ENCODE assay signal across 19 cellular contexts in the genomic region with DNA sequence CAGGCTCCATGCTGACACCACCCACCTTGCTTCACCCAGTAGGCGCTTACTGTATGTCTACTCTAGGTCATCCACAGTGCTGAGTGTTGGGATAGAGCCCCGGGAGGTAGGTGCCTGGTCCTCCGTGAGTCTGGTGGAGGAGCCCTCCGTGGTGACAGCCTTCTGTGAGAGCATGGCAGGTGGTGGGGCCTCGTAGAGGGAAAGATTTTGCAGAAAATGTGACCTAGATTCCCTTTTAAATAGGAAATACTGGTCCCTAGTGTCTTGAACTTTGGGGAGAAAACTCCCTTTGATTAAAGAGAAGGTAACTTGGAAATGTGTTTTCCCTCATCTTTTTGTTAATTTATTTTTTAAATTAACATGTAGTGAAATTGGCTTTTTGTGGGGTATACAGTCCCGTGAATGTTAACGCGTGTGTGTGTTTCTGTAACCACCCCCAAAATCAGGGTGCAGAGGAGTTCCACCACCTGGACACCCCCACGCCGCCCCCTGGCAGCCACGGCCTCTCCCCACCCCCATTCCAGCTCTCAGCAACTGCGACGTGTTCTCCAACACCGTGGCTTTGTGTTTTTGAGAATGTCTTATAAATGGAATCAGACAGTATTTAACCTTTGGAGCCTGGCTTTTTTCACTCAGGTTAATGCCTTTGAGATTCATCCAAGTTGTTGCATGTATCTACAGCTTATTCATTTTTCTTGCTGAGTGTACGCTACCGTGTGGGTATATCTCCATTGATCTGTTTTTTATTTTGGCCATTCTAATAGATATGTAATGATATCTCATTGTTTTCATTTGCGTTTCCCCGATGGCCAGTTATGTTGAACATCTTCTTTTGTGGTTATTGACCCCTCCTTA.
A peak's percentile ranks its signal among the peaks of the same experiment; 100 is the strongest.
DNase-seq lines count a peak whose midpoint lies in the region; ATAC-seq and TF ChIP-seq lines count a peak whose summit lies in the region.
"Had no signal": no experiment of that assay in that cellular context is flagged by ENCODE, and none has a peak within 500 bp of the region (broad histone marks: within the 10 kb centered on the region; RNA-seq: fewer than 3 reads in every experiment).

No MANE protein-coding gene starts in this region.

- ATAC-seq in activated T-cell treated with anti-CD3 and anti-CD28 coated beads, Interleukin-2, amount 50 U/mL, for 72 hours (replicated peaks in 1 of 2) = no peak
- ATAC-seq in DND-41 (ENCODE audit: insufficient read depth, low read depth) (peak; percentile 47), upper lobe of right lung (no peak), GM21619 (IDR thresholded peaks at IDR 0.05; ENCODE audit: unreplicated experiment) (no peak)
- ATAC-seq: A549; CD8-positive, alpha-beta T cell had no signal

- H3K27me3 ChIP-seq in DND-41 (ENCODE audit: insufficient read depth, low read length, poor library complexity) = no peaks in the 10 kb centered on the region
- no peaks in the 10 kb centered on the region for H3K27me3 ChIP-seq in upper lobe of right lung

- no peaks in the 10 kb centered on the region for H3K79me2 ChIP-seq in DND-41 (ENCODE audit: insufficient read depth, low read length)

- H3K4me1 ChIP-seq in DND-41 (ENCODE audit: insufficient read depth, low read length) = peaks cover 7% of the 10 kb centered on the region; the same call in 1 of the 2 replicates
- no peaks in the 10 kb centered on the region for H3K4me1 ChIP-seq in upper lobe of right lung
- H3K4me1 ChIP-seq: A549 had no signal

- no peaks in the 10 kb centered on the region for H3K4me1 Mint-ChIP-seq in activated T-cell treated with anti-CD3 and anti-CD28 coated beads, Interleukin-2, amount 50 U/mL, for 24 hours (ENCODE audit: low read depth)
- no peaks in the 10 kb centered on the region for H3K4me1 Mint-ChIP-seq in activated T-cell treated with anti-CD3 and anti-CD28 coated beads, Interleukin-2, amount 50 U/mL, for 72 hours (ENCODE audit: low read depth)

- intact Hi-C loops in upper lobe of right lung (cut with DNase I) = no loop called here

- no peaks in the 10 kb centered on the region for H4K20me1 ChIP-seq in DND-41 (ENCODE audit: insufficient read depth, low read length)

- no peak overlapping the region for H2AFZ ChIP-seq in DND-41 (ENCODE audit: low read depth, low read length)

- H3K4me3 ChIP-seq in DND-41 (ENCODE audit: low read depth in 1 of 2, low read length in 2 of 2) (no peak overlapping the region), upper lobe of right lung (no peak overlapping the region)
- H3K4me3 ChIP-seq: A549 had no signal

- H3K9me3 ChIP-seq in DND-41 (ENCODE audit: insufficient read depth, low read length, severe bottlenecking) (peaks cover 12% of the 10 kb centered on the region), upper lobe of right lung (peaks cover 22% of the 10 kb centered on the region)
- H3K9me3 ChIP-seq: A549 had no signal

- no peaks in the 10 kb centered on the region for H3K36me3 ChIP-seq in DND-41 (ENCODE audit: insufficient read depth, low read length)
- H3K36me3 ChIP-seq in upper lobe of right lung = no peaks in the 10 kb centered on the region

- peaks cover 50% of the 10 kb centered on the region for H3K9me3 Mint-ChIP-seq in activated T-cell treated with anti-CD3 and anti-CD28 coated beads, Interleukin-2, amount 50 U/mL, for 24 hours
- H3K9me3 Mint-ChIP-seq in activated T-cell treated with anti-CD3 and anti-CD28 coated beads, Interleukin-2, amount 50 U/mL, for 72 hours = peaks cover 23 to 24% of the 10 kb centered on the region in 2 donors

- H3K27ac ChIP-seq in DND-41 (ENCODE audit: low read length) (0 out of 2 replicates have a peak overlapping the region, but pooled peaks have one; percentile 42), upper lobe of right lung (no peak overlapping the region)
- H3K27ac ChIP-seq: A549 had no signal

- no peak overlapping the region for H3K4me2 ChIP-seq in DND-41 (ENCODE audit: insufficient read depth, low read length)
- H3K4me2 ChIP-seq: A549 had no signal

- no peak overlapping the region for H3K27ac Mint-ChIP-seq in activated T-cell treated with anti-CD3 and anti-CD28 coated beads, Interleukin-2, amount 50 U/mL, for 24 hours
- no peak overlapping the region for H3K27ac Mint-ChIP-seq in activated T-cell treated with anti-CD3 and anti-CD28 coated beads, Interleukin-2, amount 50 U/mL, for 72 hours
- H3K27ac Mint-ChIP-seq: CD8-positive, alpha-beta T cell had no signal

- DNase-seq in activated T-cell treated with anti-CD3 and anti-CD28 coated beads, Interleukin-2, amount 50 U/mL, for 24 hours = peak; percentile 3
- DNase-seq in activated T-cell treated with anti-CD3 and anti-CD28 coated beads, Interleukin-2, amount 50 U/mL, for 72 hours = no peak
- no peak for DNase-seq in DND-41
- DNase-seq in islet precursor cell = peak; percentile 35
- DNase-seq in upper lobe of right lung = peak; percentile 35
- DNase-seq in stimulated activated CD4-positive, alpha-beta T cell treated with anti-CD3 and anti-CD28 coated beads, Interleukin-1b, Interleukin-23, amount 100 ng/mL, for 48 hours = no peak
- DNase-seq: Calu3, DMS53, NCI-H1092 treated with DMSO at 0.1 percent for 48 hours, NCI-H1694, NCI-H2107, NCI-H2227 treated with DMSO at 0.1 percent for 48 hours, NCI-H524, NCI-H82, OCI-M1, SHP77 treated with DMSO at 0.1 percent for 48 hours had no signal

- H3K9ac ChIP-seq in DND-41 (ENCODE audit: low read depth, low read length) = no peak overlapping the region

- no peak overlapping the region for H3K4me3 Mint-ChIP-seq in activated T-cell treated with anti-CD3 and anti-CD28 coated beads, Interleukin-2, amount 50 U/mL, for 24 hours
- H3K4me3 Mint-ChIP-seq in activated T-cell treated with anti-CD3 and anti-CD28 coated beads, Interleukin-2, amount 50 U/mL, for 72 hours = no peak overlapping the region
- H3K4me3 Mint-ChIP-seq: CD8-positive, alpha-beta T cell had no signal

- no peak for TF ChIP-seq CTCF in DND-41 (IDR thresholded peaks at IDR 0.05; ENCODE audit: borderline replicate concordance, extremely low read depth, low read length, poor library complexity, severe bottlenecking)
- no peak for TF ChIP-seq CTCF in upper lobe of right lung (IDR thresholded peaks at IDR 0.05)

- H3K27me3 Mint-ChIP-seq in activated T-cell treated with anti-CD3 and anti-CD28 coated beads, Interleukin-2, amount 50 U/mL, for 24 hours = no peaks in the 10 kb centered on the region
- no peaks in the 10 kb centered on the region for H3K27me3 Mint-ChIP-seq in activated T-cell treated with anti-CD3 and anti-CD28 coated beads, Interleukin-2, amount 50 U/mL, for 72 hours (ENCODE audit: low read depth)

- H3K36me3 Mint-ChIP-seq in activated T-cell treated with anti-CD3 and anti-CD28 coated beads, Interleukin-2, amount 50 U/mL, for 24 hours (ENCODE audit: low read depth) = peaks cover 67% of the 10 kb centered on the region
- H3K36me3 Mint-ChIP-seq in activated T-cell treated with anti-CD3 and anti-CD28 coated beads, Interleukin-2, amount 50 U/mL, for 72 hours (ENCODE audit: insufficient read depth in 2 of 2) = peaks cover 14 to 38% of the 10 kb centered on the region in 2 donors

Comparison
In these comparisons a context has a peak if more than half of its experiments do, and no peak if none do; other contexts are left out.
1. DNase-seq: peak in activated T-cell treated with anti-CD3 and anti-CD28 coated beads, Interleukin-2, amount 50 U/mL, for 24 hours (single experiment), islet precursor cell (single experiment) and upper lobe of right lung (single experiment); none in activated T-cell treated with anti-CD3 and anti-CD28 coated beads, Interleukin-2, amount 50 U/mL, for 72 hours (0 of 2), DND-41 (single experiment) and stimulated activated CD4-positive, alpha-beta T cell treated with anti-CD3 and anti-CD28 coated beads, Interleukin-1b, Interleukin-23, amount 100 ng/mL, for 48 hours (single experiment).